Comparison of ENCODE assay signal across 14 cellular contexts in the genomic region with DNA sequence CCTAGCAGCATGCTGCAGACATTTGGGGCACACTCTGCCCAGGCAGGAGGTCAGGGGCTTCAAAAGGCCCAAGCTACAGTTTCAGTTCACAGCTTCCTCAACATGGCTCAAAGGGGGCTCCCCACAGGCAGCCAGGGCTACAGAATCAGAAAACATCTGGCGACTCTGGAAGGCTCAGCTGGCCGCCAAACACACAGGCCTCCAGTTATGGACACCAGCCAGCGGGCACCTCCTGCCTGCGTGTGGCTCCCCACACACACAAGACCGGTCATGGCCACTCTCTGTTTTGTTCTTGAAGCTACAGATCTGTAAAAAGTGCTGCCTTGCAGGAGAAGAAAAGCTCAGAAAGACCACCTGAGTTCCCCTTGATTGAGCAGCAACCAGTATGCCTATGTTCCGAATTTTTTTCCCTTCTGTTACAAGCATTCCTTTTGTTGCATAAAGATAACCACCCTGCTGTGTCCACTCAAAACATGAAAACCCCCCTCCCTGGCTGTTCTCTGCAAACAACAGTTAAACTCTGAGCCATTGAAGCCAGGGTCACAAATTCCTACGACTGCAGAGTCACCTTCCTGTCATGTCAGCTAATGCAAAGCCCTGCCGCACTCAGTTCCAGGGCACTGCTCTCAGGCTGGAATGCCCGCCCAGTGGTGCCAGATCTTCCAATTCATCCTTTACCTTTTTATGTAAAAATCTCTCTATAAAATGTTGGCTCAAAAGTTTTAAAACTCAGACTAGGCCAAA. TPM values are rescaled to one million over a fixed set of nuclear protein-coding genes. Genes with fewer than 3 reads are reported as not detected.
DNase-seq lines count a peak whose midpoint lies in the region; ATAC-seq and TF ChIP-seq lines count a peak whose summit lies in the region.
"Had no signal": no experiment of that assay in that cellular context is flagged by ENCODE, and none has a peak within 500 bp of the region (broad histone marks: within the 10 kb centered on the region; RNA-seq: fewer than 3 reads in every experiment).

No MANE protein-coding gene starts in this region.

- 35 to 63% methylated on average over 7 to 9 of the region's 9 CpGs for WGBS in testis, 2 donors
- WGBS in tibial nerve, 2 donors = 63 to 66% methylated on average over 9 of the region's 9 CpGs

- TF ChIP-seq POLR2A in testis (IDR thresholded peaks at IDR 0.05) (no peak), tibial nerve (IDR thresholded peaks at IDR 0.05) (no peak)

- H3K27ac ChIP-seq in coronary artery (peak overlapping the region; percentile 69 to 74), testis (no peak overlapping the region), tibial nerve (peak overlapping the region in 1 of 4 donors; percentile 2)

- no peak for TF ChIP-seq CTCF in coronary artery (IDR thresholded peaks at IDR 0.05)
- no peak for TF ChIP-seq CTCF in testis (IDR thresholded peaks at IDR 0.05)
- TF ChIP-seq CTCF in tibial nerve (IDR thresholded peaks at IDR 0.05) = no peak

- H3K4me3 ChIP-seq in coronary artery (no peak overlapping the region), testis (no peak overlapping the region), tibial nerve (no peak overlapping the region)
- H3K4me3 ChIP-seq: smooth muscle cell had no signal

- H3K9me3 ChIP-seq in testis = no peaks in the 10 kb centered on the region
- H3K9me3 ChIP-seq in tibial nerve = peaks cover 0 to 8% (median 0%) of the 10 kb centered on the region in 4 donors

- peak; percentile 24 for DNase-seq in NCI-H1092 (lab: John Stamatoyannopoulos, UW)
- DNase-seq in coronary artery (ENCODE audit: low spot score) = no peak
- DNase-seq in iPS-NIHi11 (ENCODE audit: low spot score) = peak; percentile 36
- peak; percentile 58 for DNase-seq in testis
- no peak for DNase-seq in DMS153 (lab: John Stamatoyannopoulos, UW)
- DNase-seq in dermis blood vessel endothelial cell = no peak
- no peak for DNase-seq in tibial nerve (ENCODE audit: low spot score in 2 of 2)
- DNase-seq: activated naive CD8-positive, alpha-beta T cell treated with anti-CD3 and anti-CD28 coated beads for 36 hours; effector CD8-positive, alpha-beta T cell; naive B cell; NCI-H2029 treated with DMSO at 0.1 percent for 48 hours had no signal

- TF ChIP-seq EP300 in tibial nerve (IDR thresholded peaks at IDR 0.05) = no peak

- H3K36me3 ChIP-seq in testis (ENCODE audit: low read depth, missing control alignments) (no peaks in the 10 kb centered on the region), tibial nerve (no peaks in the 10 kb centered on the region)

- H3K27me3 ChIP-seq in testis (no peaks in the 10 kb centered on the region), tibial nerve (peaks cover 0 to 2% of the 10 kb centered on the region in 2 donors)

- intact Hi-C loops in testis (cut with DNase I; ENCODE audit: low total_unique reads) = no loop called here

- ATAC-seq in HG03460 (IDR thresholded peaks at IDR 0.05; ENCODE audit: unreplicated experiment) = no peak
- ATAC-seq: CD8-positive, alpha-beta T cell had no signal

- H3K4me1 ChIP-seq in testis (peaks cover 32% of the 10 kb centered on the region), tibial nerve (peaks cover 0 to 65% (median 28%) of the 10 kb centered on the region in 4 donors)

RNA-seq across cellular contexts. Expression of a gene that starts 33.6 kb away (rescaled TPM):
- 10 to 100 TPM; 26.0 to 35.8 TPM for total RNA-seq in testis
- polyA plus RNA-seq in testis (ENCODE audit: insufficient read depth, low read depth, low replicate concordance) = 25.6 TPM
- total RNA-seq in dermis blood vessel endothelial cell = 0.56 and 1.0 TPM in 2 replicates
- total RNA-seq in tibial nerve = 10 to 100 TPM in 3 of 4 donors, 1 to 10 TPM in 1; 9.8 to 18.2 (median 12.8) TPM
- total RNA-seq: activated naive CD8-positive, alpha-beta T cell treated with anti-CD3 and anti-CD28 coated beads for 36 hours; CD8-positive, alpha-beta T cell had no signal

RNA-seq across cellular contexts. Expression of a gene that starts 52.1 kb away (rescaled TPM):
- total RNA-seq in testis (10 to 100 TPM in 1 of 2 donors, 1 to 10 TPM in 1; 1.2 to 11.7 TPM), dermis blood vessel endothelial cell (not detected in 2 replicates), tibial nerve (under 1 TPM in 1 of 4 donors, not detected in 3; 0.63 TPM)
- 10.5 TPM for polyA plus RNA-seq in testis (ENCODE audit: insufficient read depth, low read depth, low replicate concordance)
- total RNA-seq: activated naive CD8-positive, alpha-beta T cell treated with anti-CD3 and anti-CD28 coated beads for 36 hours; CD8-positive, alpha-beta T cell; smooth muscle cell had no signal
- polyA plus RNA-seq: smooth muscle cell had no signal

Comparison
In these comparisons a context has a peak if more than half of its experiments do, and no peak if none do; other contexts are left out.
1. DNase-seq: peak in NCI-H1092 (single experiment), iPS-NIHi11 (single experiment) and testis (single experiment); none in coronary artery (single experiment), DMS153 (single experiment), dermis blood vessel endothelial cell (single experiment) and tibial nerve (0 of 2).
2. H3K27ac ChIP-seq: peak in coronary artery (2 of 2); none in testis (0 of 2).